Comparison of ENCODE assay signal across 1 cellular context in the genomic region with DNA sequence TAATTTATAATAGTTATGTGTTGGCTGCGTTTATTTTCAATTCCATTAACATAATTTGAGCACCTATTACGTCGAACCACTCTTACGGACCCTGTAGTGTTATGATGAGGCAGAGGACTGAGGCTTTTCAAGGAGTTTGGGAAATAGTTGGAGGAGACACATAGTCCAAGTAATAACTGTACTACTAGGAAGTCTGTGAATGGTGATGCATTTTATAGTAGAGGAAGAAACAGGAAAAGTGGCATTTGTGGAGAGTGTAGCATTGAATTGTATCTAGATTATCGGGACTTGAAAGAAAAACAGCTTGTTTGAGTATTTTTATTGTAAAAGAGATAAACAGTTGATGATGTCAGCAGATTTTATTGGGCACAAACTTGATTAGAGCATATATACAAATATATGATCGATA.
TF ChIP-seq lines count a peak whose summit lies in the region.

No MANE protein-coding gene starts in this region.

TF ChIP-seq in H1, 55 proteins besides CTCF, POLR2A, EP300 and RAD21:
- no peak for TF ChIP-seq CEBPB (IDR thresholded peaks at IDR 0.05; ENCODE audit: low read depth, low read length)
- TF ChIP-seq MAFK (IDR thresholded peaks at IDR 0.05; ENCODE audit: low read depth, low read length), result peak; percentile 41; the same call in 1 of the 2 replicates
- no peak for TF ChIP-seq RBBP5 (IDR thresholded peaks at IDR 0.05; ENCODE audit: borderline replicate concordance, low read depth, low read length)
